In the genomic region with DNA sequence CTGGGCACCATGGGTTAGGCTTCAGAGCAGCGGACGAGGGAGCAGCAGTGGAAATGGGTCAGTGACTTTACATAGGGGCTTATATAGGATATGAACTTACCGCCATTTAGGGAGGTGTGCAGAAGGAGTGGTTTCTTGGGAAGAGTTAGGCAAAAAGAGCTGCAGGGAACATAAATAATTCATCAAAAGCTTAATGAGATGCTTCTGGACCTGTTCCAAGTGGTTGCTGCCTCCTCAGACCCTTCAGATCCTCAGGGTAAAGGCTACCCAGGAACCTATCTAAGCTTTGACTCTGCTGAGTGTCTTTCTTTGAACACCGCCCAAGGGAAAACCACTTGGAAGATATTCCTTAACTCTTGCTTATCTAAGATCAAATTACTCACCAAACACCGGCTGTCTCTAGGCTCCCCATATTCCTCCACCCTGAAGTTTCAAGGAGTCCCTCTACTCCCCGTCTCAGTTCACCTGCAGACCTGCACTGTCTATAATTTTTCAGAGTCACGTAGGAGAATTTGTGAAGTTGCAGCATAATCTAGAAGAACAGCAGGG, we compare ENCODE assay signal across 1 cellular context.
A peak's percentile ranks its signal among the peaks of the same experiment; 100 is the strongest.
TF ChIP-seq lines count a peak whose summit lies in the region.

Gene IGFL4 (minus strand): TSS at position 51 of the 549 bp plus-strand sequence. CDS start 40 bp downstream, at position 11.

TF ChIP-seq in K562, 482 proteins besides CTCF, POLR2A, EP300 and RAD21 (continued from another document):
- TF ChIP-seq SNIP1 (IDR thresholded peaks at IDR 0.05; ENCODE audit: low read depth) = no peak
- no peak for TF ChIP-seq ZKSCAN3 (CRISPR knock-in tag; IDR thresholded peaks at IDR 0.05)
- TF ChIP-seq, protein P1, sequence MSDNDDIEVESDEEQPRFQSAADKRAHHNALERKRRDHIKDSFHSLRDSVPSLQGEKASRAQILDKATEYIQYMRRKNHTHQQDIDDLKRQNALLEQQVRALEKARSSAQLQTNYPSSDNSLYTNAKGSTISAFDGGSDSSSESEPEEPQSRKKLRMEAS (CRISPR knock-in tag; IDR thresholded peaks at IDR 0.05) = no peak
- TF ChIP-seq, protein P2, sequence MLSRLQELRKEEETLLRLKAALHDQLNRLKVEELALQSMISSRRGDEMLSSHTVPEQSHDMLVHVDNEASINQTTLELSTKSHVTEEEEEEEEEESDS (CRISPR knock-in tag; IDR thresholded peaks at IDR 0.05) = no peak
- no peak for TF ChIP-seq RBM39 (optimal IDR thresholded peaks at IDR 0.05; ENCODE audit: low read depth, low read length)
- no peak for TF ChIP-seq SRSF7 (optimal IDR thresholded peaks at IDR 0.05; ENCODE audit: low read depth, low read length)
- TF ChIP-seq EGR1 (conservative IDR thresholded peaks at IDR 0.05) = no peak
- TF ChIP-seq, protein P3, sequence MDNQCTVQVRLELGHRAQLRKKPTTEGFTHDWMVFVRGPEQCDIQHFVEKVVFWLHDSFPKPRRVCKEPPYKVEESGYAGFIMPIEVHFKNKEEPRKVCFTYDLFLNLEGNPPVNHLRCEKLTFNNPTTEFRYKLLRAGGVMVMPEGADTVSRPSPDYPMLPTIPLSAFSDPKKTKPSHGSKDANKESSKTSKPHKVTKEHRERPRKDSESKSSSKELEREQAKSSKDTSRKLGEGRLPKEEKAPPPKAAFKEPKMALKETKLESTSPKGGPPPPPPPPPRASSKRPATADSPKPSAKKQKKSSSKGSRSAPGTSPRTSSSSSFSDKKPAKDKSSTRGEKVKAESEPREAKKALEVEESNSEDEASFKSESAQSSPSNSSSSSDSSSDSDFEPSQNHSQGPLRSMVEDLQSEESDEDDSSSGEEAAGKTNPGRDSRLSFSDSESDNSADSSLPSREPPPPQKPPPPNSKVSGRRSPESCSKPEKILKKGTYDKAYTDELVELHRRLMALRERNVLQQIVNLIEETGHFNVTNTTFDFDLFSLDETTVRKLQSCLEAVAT (IDR thresholded peaks at IDR 0.05) = 0 out of 4 replicates have a peak, but pooled peaks of 1 of the 2 experiments have one; percentile 46
- no peak for TF ChIP-seq RBM15 (IDR thresholded peaks at IDR 0.05; ENCODE audit: insufficient read depth, low read length)
TF ChIP-seq in K562: peak in this region for 8.
